Comparison of ENCODE assay signal across 24 cellular contexts in the genomic region with DNA sequence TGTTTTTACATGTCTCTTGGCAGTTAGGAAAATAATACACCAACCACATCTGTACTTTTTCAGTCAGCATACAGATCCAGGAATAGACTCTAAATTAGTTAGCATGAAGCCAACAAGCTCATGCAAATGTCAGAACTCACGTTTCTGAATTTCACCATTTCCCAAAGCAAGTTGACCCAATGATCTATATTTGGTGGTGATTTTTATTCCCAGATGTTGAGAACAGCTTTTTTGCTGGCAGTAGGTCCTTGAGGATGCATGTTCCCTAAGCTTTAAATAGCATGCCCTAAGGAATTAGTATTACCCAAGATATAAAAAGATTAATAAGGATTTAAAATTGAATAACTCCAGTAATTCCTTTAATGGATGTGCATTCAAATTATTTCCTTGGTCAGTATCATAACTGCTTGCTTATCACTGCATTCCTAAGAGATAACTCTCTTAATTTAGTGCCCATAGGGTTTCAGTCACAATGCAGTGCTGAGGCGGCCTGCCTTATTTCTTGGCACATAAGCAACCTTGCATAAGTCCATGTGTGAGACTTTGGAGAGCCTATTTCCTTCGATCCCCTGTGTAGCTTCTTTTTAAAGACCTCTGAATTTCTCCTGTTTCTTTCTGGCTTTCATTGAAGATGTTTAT.
DNase-seq lines count a peak whose midpoint lies in the region; ATAC-seq and TF ChIP-seq lines count a peak whose summit lies in the region.
"Had no signal": no experiment of that assay in that cellular context is flagged by ENCODE, and none has a peak within 500 bp of the region (broad histone marks: within the 10 kb centered on the region; RNA-seq: fewer than 3 reads in every experiment).

No MANE protein-coding gene starts in this region.

- DNase-seq in GM03348 (ENCODE audit: low spot score), result peak; percentile 37
- DNase-seq in body of pancreas, result peak in 1 of 4 donors; percentile 5
- no peak for DNase-seq in heart left ventricle
- DNase-seq in retinal pigment epithelial cell (ENCODE audit: low read depth), result peak; percentile 29
- DNase-seq in cerebellum (ENCODE audit: low spot score), result no peak
- no peak for DNase-seq in activated T-cell treated with anti-CD3 and anti-CD28 coated beads, Interleukin-2, amount 50 U/mL, for 72 hours
- DNase-seq: activated CD8-positive, alpha-beta T cell treated with anti-CD3 and anti-CD28 coated beads for 36 hours; activated T-cell treated with anti-CD3 and anti-CD28 coated beads, Interleukin-2, amount 50 U/mL, for 48 hours; AML-193; colonic mucosa; DMS79; kidney; midbrain; NCI-H1417 treated with DMSO at 0.1 percent for 48 hours; NCI-H524 treated with DMSO at 0.1 percent for 48 hours; stimulated activated CD4-positive, alpha-beta T cell treated with anti-CD3 and anti-CD28 coated beads, Interleukin-4, amount 100 ng/mL, for 1 hour; stimulated activated naive CD8-positive, alpha-beta T cell treated with anti-CD3 and anti-CD28 coated beads, Interleukin-15, Interleukin-2, amounts not matched to agents 100 U/mL and 50 U/mL, for 24 hours; T1000 had no signal

- H3K4me1 ChIP-seq in body of pancreas, result no peaks in the 10 kb centered on the region
- peaks cover 0 to 15% (median 2%) of the 10 kb centered on the region in 12 donors for H3K4me1 ChIP-seq in heart left ventricle
- H3K4me1 ChIP-seq: colonic mucosa had no signal

- TF ChIP-seq POLR2A in body of pancreas (IDR thresholded peaks at IDR 0.05) (no peak), heart left ventricle (IDR thresholded peaks at IDR 0.05) (no peak)

- H3K36me3 ChIP-seq in body of pancreas (replicated peaks in 1 of 2; ENCODE audit: insufficient read depth in 1 of 2, low read depth in 2 of 2) (no peaks in the 10 kb centered on the region), heart left ventricle (no peaks in the 10 kb centered on the region)
- H3K36me3 ChIP-seq: colonic mucosa, tibial nerve had no signal

- H3K4me3 Mint-ChIP-seq in activated T-cell treated with anti-CD3 and anti-CD28 coated beads, Interleukin-2, amount 50 U/mL, for 72 hours, result no peak overlapping the region
- H3K4me3 Mint-ChIP-seq: activated CD8-positive, alpha-beta T cell treated with anti-CD3 and anti-CD28 coated beads for 36 hours; activated naive CD4-positive, alpha-beta T cell treated with anti-CD3 and anti-CD28 coated beads, Interleukin-2, amount 50 U/mL, for 24 hours; natural killer cell treated with Interleukin-12 subunit alpha and Interleukin-12 subunit beta and Interleukin-15 and Interleukin-18, amount 100 ng/mL, for 72 hours had no signal

- H3K27me3 Mint-ChIP-seq in activated T-cell treated with anti-CD3 and anti-CD28 coated beads, Interleukin-2, amount 50 U/mL, for 72 hours (ENCODE audit: low read depth), result no peaks in the 10 kb centered on the region
- H3K27me3 Mint-ChIP-seq: activated CD8-positive, alpha-beta T cell treated with anti-CD3 and anti-CD28 coated beads for 36 hours; activated naive CD4-positive, alpha-beta T cell treated with anti-CD3 and anti-CD28 coated beads, Interleukin-2, amount 50 U/mL, for 24 hours; natural killer cell treated with Interleukin-12 subunit alpha and Interleukin-12 subunit beta and Interleukin-15 and Interleukin-18, amount 100 ng/mL, for 72 hours; progenitor cell of endocrine pancreas had no signal

- no peaks in the 10 kb centered on the region for H3K4me1 Mint-ChIP-seq in activated T-cell treated with anti-CD3 and anti-CD28 coated beads, Interleukin-2, amount 50 U/mL, for 72 hours (ENCODE audit: low read depth)
- H3K4me1 Mint-ChIP-seq: activated naive CD4-positive, alpha-beta T cell treated with anti-CD3 and anti-CD28 coated beads, Interleukin-2, amount 50 U/mL, for 24 hours had no signal

- TF ChIP-seq CTCF in body of pancreas (IDR thresholded peaks at IDR 0.05) (no peak), heart left ventricle (IDR thresholded peaks at IDR 0.05) (no peak), retinal pigment epithelial cell (conservative IDR thresholded peaks at IDR 0.05; ENCODE audit: low read depth, low read length) (no peak)

- WGBS in body of pancreas, 2 donors, result 39 to 41% methylated on average over 3 of the region's 3 CpGs
- 37 to 41% (median 39%) methylated on average over 3 of the region's 3 CpGs for WGBS in heart left ventricle, 4 donors

- H3K27ac ChIP-seq in body of pancreas (no peak overlapping the region), heart left ventricle (peak overlapping the region in 7 of 12 donors; percentile 1 to 33 (median 12))
- H3K27ac ChIP-seq: colonic mucosa, RWPE1 had no signal

- intact Hi-C loops in body of pancreas (cut with DNase I) (no loop called here), heart left ventricle (cut with DNase I) (no loop called here)

- H3K27me3 ChIP-seq in body of pancreas, result no peaks in the 10 kb centered on the region
- no peaks in the 10 kb centered on the region for H3K27me3 ChIP-seq in heart left ventricle
- H3K27me3 ChIP-seq: colonic mucosa, tibial nerve had no signal

- ATAC-seq in body of pancreas (peak; percentile 52), heart left ventricle (peak in 3 of 4 donors; percentile 37 to 74 (median 60)), HG03159 (IDR thresholded peaks at IDR 0.05; ENCODE audit: unreplicated experiment) (no peak)
- ATAC-seq in activated T-cell treated with anti-CD3 and anti-CD28 coated beads, Interleukin-2, amount 50 U/mL, for 72 hours (replicated peaks in 1 of 2), result no peak
- ATAC-seq: activated CD8-positive, alpha-beta T cell treated with anti-CD3 and anti-CD28 coated beads for 36 hours; natural killer cell treated with Interleukin-12 subunit alpha and Interleukin-12 subunit beta and Interleukin-15 and Interleukin-18, amount 100 ng/mL, for 72 hours; stimulated activated naive CD8-positive, alpha-beta T cell treated with anti-CD3 and anti-CD28 coated beads, Interleukin-15, Interleukin-2, amounts not matched to agents 100 U/mL and 50 U/mL, for 24 hours had no signal

- no peaks in the 10 kb centered on the region for H3K9me3 ChIP-seq in body of pancreas
- no peaks in the 10 kb centered on the region for H3K9me3 ChIP-seq in heart left ventricle
- H3K9me3 ChIP-seq: colonic mucosa, tibial nerve had no signal

- H3K4me3 ChIP-seq in body of pancreas (no peak overlapping the region), heart left ventricle (no peak overlapping the region), retinal pigment epithelial cell (ENCODE audit: low read length) (no peak overlapping the region)
- H3K4me3 ChIP-seq: colonic mucosa, tibial nerve had no signal

- no peak overlapping the region for H3K27ac Mint-ChIP-seq in activated T-cell treated with anti-CD3 and anti-CD28 coated beads, Interleukin-2, amount 50 U/mL, for 72 hours
- H3K27ac Mint-ChIP-seq: activated CD8-positive, alpha-beta T cell treated with anti-CD3 and anti-CD28 coated beads for 36 hours; activated naive CD4-positive, alpha-beta T cell treated with anti-CD3 and anti-CD28 coated beads, Interleukin-2, amount 50 U/mL, for 24 hours; natural killer cell treated with Interleukin-12 subunit alpha and Interleukin-12 subunit beta and Interleukin-15 and Interleukin-18, amount 100 ng/mL, for 72 hours; progenitor cell of endocrine pancreas had no signal

- H3K36me3 Mint-ChIP-seq in activated T-cell treated with anti-CD3 and anti-CD28 coated beads, Interleukin-2, amount 50 U/mL, for 72 hours (ENCODE audit: insufficient read depth in 2 of 2), result no peaks in the 10 kb centered on the region
- H3K36me3 Mint-ChIP-seq: activated naive CD4-positive, alpha-beta T cell treated with anti-CD3 and anti-CD28 coated beads, Interleukin-2, amount 50 U/mL, for 24 hours; natural killer cell treated with Interleukin-12 subunit alpha and Interleukin-12 subunit beta and Interleukin-15 and Interleukin-18, amount 100 ng/mL, for 72 hours had no signal

- H3K9me3 Mint-ChIP-seq in activated T-cell treated with anti-CD3 and anti-CD28 coated beads, Interleukin-2, amount 50 U/mL, for 72 hours, result peaks cover 0 to 2% of the 10 kb centered on the region in 2 donors

Comparison
In these comparisons a context has a peak if more than half of its experiments do, and no peak if none do; other contexts are left out.
1. DNase-seq: peak in GM03348 (single experiment) and retinal pigment epithelial cell (single experiment); none in heart left ventricle (0 of 5), cerebellum (single experiment) and activated T-cell treated with anti-CD3 and anti-CD28 coated beads, Interleukin-2, amount 50 U/mL, for 72 hours (0 of 2).
2. ATAC-seq: peak in body of pancreas (single experiment) and heart left ventricle (3 of 4); none in HG03159 (single experiment) and activated T-cell treated with anti-CD3 and anti-CD28 coated beads, Interleukin-2, amount 50 U/mL, for 72 hours (0 of 2).
3. H3K27ac ChIP-seq: peak in heart left ventricle (7 of 12); none in body of pancreas (0 of 4).